In genomic region chr13:40530961-40531360, GRCh38 we compare ENCODE assay signal across 17 cellular contexts.
DNase-seq lines count a peak whose midpoint lies in the region; ATAC-seq and TF ChIP-seq lines count a peak whose summit lies in the region.
"Had no signal": no experiment of that assay in that cellular context is flagged by ENCODE, and none has a peak within 500 bp of the region (broad histone marks: within the 10 kb centered on the region; RNA-seq: fewer than 3 reads in every experiment).

No MANE protein-coding gene starts in this region.

- no peaks in the 10 kb centered on the region for H3K36me3 ChIP-seq in breast epithelium

- intact Hi-C loops in MCF 10A (cut with micrococcal nuclease) (no loop called here), breast epithelium (cut with DNase I; ENCODE audit: low total_unique reads) (no loop called here)
- intact Hi-C loops in activated CD4-positive, alpha-beta memory T cell treated with anti-CD3 and anti-CD28 coated beads for 36 hours (cut with micrococcal nuclease), result no loop called here

- no TSS peak for BruUV-seq in MCF 10A (replicated peaks; lab: Mats Ljungman, UMichigan)

- no peak for ATAC-seq in effector memory CD8-positive, alpha-beta T cell (replicated peaks)

- TF ChIP-seq POLR2A in breast epithelium (IDR thresholded peaks at IDR 0.05), result no peak

- no peaks in the 10 kb centered on the region for H3K27me3 ChIP-seq in breast epithelium

- CTCF ChIA-PET in MCF 10A (lab: Yijun Ruan, JAX), result interaction anchor here (0.6 to 0.7 kb wide), 2 partner anchors 54 to 215 kb away, joined by 3 to 5 read pairs; no protein-coding TSS in a partner anchor
- CTCF ChIA-PET in activated CD4-positive, alpha-beta memory T cell treated with anti-CD3 and anti-CD28 coated beads for 36 hours (lab: Charles Lee), result no interaction called here

- no peaks in the 10 kb centered on the region for H3K4me1 Mint-ChIP-seq in MCF 10A (ENCODE audit: insufficient read depth, unreplicated experiment)
- H3K4me1 Mint-ChIP-seq in HFFc6 (ENCODE audit: low read depth), result no peaks in the 10 kb centered on the region
- H3K4me1 Mint-ChIP-seq in activated CD4-positive, alpha-beta memory T cell treated with anti-CD3 and anti-CD28 coated beads for 36 hours (ENCODE audit: low read depth), result peaks cover 19% of the 10 kb centered on the region
- H3K4me1 Mint-ChIP-seq in effector memory CD8-positive, alpha-beta T cell (ENCODE audit: low read depth in 2 of 2), result peaks cover 3 to 13% of the 10 kb centered on the region in 2 donors

- POLR2A ChIA-PET in MCF 10A (lab: Yijun Ruan, JAX), result interaction anchor here (0.8 kb wide), 1 partner anchor 10 kb away, joined by 4 read pairs; no protein-coding TSS in a partner anchor
- POLR2A ChIA-PET in activated CD4-positive, alpha-beta memory T cell treated with anti-CD3 and anti-CD28 coated beads for 36 hours (lab: Charles Lee), result no interaction called here

- peaks cover 10 to 17% of the 10 kb centered on the region in 2 donors for H3K9me3 ChIP-seq in breast epithelium

- no peaks in the 10 kb centered on the region for H3K27me3 Mint-ChIP-seq in MCF 10A (ENCODE audit: insufficient read depth, unreplicated experiment)
- no peaks in the 10 kb centered on the region; the same call in 1 of the 2 replicates for H3K27me3 Mint-ChIP-seq in HFFc6 (ENCODE audit: insufficient read depth)
- no peaks in the 10 kb centered on the region for H3K27me3 Mint-ChIP-seq in activated CD4-positive, alpha-beta memory T cell treated with anti-CD3 and anti-CD28 coated beads for 36 hours
- H3K27me3 Mint-ChIP-seq in effector memory CD8-positive, alpha-beta T cell, result no peaks in the 10 kb centered on the region
- H3K27me3 Mint-ChIP-seq: CD4-positive, alpha-beta T cell had no signal

- H3K36me3 Mint-ChIP-seq in MCF 10A (ENCODE audit: insufficient read depth, unreplicated experiment) (peaks cover 17% of the 10 kb centered on the region), HFFc6 (ENCODE audit: low read depth) (peaks cover 7% of the 10 kb centered on the region; the same call in 1 of the 2 replicates)
- peaks cover 10% of the 10 kb centered on the region for H3K36me3 Mint-ChIP-seq in activated CD4-positive, alpha-beta memory T cell treated with anti-CD3 and anti-CD28 coated beads for 36 hours
- H3K36me3 Mint-ChIP-seq in effector memory CD8-positive, alpha-beta T cell (ENCODE audit: insufficient read depth), result no peaks in the 10 kb centered on the region

- no peaks in the 10 kb centered on the region for H3K9me3 Mint-ChIP-seq in MCF 10A (ENCODE audit: unreplicated experiment)
- H3K9me3 Mint-ChIP-seq in HFFc6, result peaks cover 14% of the 10 kb centered on the region
- peaks cover 12% of the 10 kb centered on the region for H3K9me3 Mint-ChIP-seq in activated CD4-positive, alpha-beta memory T cell treated with anti-CD3 and anti-CD28 coated beads for 36 hours
- H3K9me3 Mint-ChIP-seq in effector memory CD8-positive, alpha-beta T cell, result no peaks in the 10 kb centered on the region

- no peak overlapping the region for H3K4me3 ChIP-seq in breast epithelium

- no peak overlapping the region for H3K4me3 Mint-ChIP-seq in MCF 10A (ENCODE audit: unreplicated experiment)
- peak overlapping the region; percentile 59; the same call in 1 of the 2 replicates for H3K4me3 Mint-ChIP-seq in HFFc6
- H3K4me3 Mint-ChIP-seq in activated CD4-positive, alpha-beta memory T cell treated with anti-CD3 and anti-CD28 coated beads for 36 hours, result peak overlapping the region; percentile 13
- peak overlapping the region in 1 of 2 donors; percentile 34 for H3K4me3 Mint-ChIP-seq in effector memory CD8-positive, alpha-beta T cell
- H3K4me3 Mint-ChIP-seq: CD4-positive, alpha-beta T cell; H9 had no signal

- no peaks in the 10 kb centered on the region for H3K4me1 ChIP-seq in breast epithelium

- TF ChIP-seq CTCF in MCF 10A (IDR thresholded peaks at IDR 0.05; ENCODE audit: unreplicated experiment) (no peak), breast epithelium (IDR thresholded peaks at IDR 0.05) (no peak), HFFc6 (IDR thresholded peaks at IDR 0.05) (no peak)

- H3K27ac ChIP-seq in breast epithelium, result no peak overlapping the region

- H3K27ac Mint-ChIP-seq in MCF 10A (ENCODE audit: low read depth, unreplicated experiment), result peak overlapping the region; percentile 51
- no peak overlapping the region for H3K27ac Mint-ChIP-seq in HFFc6
- H3K27ac Mint-ChIP-seq in activated CD4-positive, alpha-beta memory T cell treated with anti-CD3 and anti-CD28 coated beads for 36 hours, result no peak overlapping the region
- H3K27ac Mint-ChIP-seq in effector memory CD8-positive, alpha-beta T cell, result peak overlapping the region in 1 of 2 donors; percentile 62
- H3K27ac Mint-ChIP-seq: CD4-positive, alpha-beta T cell; H9 had no signal

- DNase-seq in MCF 10A (ENCODE audit: unreplicated experiment) (no peak), breast epithelium (ENCODE audit: low spot score in 2 of 2) (no peak), HFFc6 (no peak), retina (no peak)
- DNase-seq in activated CD4-positive, alpha-beta memory T cell treated with anti-CD3 and anti-CD28 coated beads for 36 hours, result no peak
- DNase-seq in stimulated activated CD8-positive, alpha-beta memory T cell treated with anti-CD3 and anti-CD28 coated beads, Interleukin-4, amount 100 ng/mL, for 48 hours, result no peak
- DNase-seq in effector memory CD8-positive, alpha-beta T cell, result no peak
- DNase-seq: AML-193; CD4-positive, alpha-beta T cell; DND-41; GF-D8; H9; NCI-H1436 treated with DMSO at 0.1 percent for 48 hours; NCI-H2081; NCI-H2227 treated with DMSO at 0.1 percent for 48 hours; NCI-H526; NK-92 treated with Interleukin-12 subunit alpha and Interleukin-12 subunit beta, amount 100 ng/mL, for 24 hours had no signal
